In the genomic region with DNA sequence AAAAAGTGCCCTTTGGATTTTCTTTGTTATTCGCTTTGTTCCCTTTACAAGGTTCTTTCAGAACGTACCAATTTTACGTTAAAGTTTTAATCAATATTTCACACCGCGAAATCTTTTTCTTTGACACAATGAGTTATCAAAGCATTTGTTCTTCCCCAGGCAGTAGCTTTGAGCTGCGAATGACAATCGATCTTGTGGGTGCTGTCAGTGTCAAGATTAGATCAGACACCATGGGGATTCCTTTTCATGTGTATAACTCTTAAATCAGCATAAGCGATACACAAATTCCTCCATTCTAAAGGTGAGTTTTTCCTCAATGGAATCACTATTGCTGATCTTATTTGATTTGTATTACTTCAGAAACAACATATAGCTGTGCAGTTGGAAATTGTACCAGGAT, we compare ENCODE assay signal across 22 cellular contexts.
"Had no signal": no experiment of that assay in that cellular context is flagged by ENCODE, and none has a peak within 500 bp of the region (broad histone marks: within the 10 kb centered on the region; RNA-seq: fewer than 3 reads in every experiment).

No MANE protein-coding gene starts in this region.

- FAIRE-seq: bronchial epithelial cell had no signal

- H3K4me2 ChIP-seq: PC-9 had no signal

- ATAC-seq: activated CD8-positive, alpha-beta T cell treated with anti-CD3 and anti-CD28 coated beads, Interleukin-2, amount 10 ng/mL, durations not matched to agents 7 days and 5 days; activated naive CD4-positive, alpha-beta T cell treated with anti-CD3 and anti-CD28 coated beads, Interleukin-2, amount 50 U/mL, for 72 hours; activated naive CD8-positive, alpha-beta T cell treated with anti-CD3 and anti-CD28 coated beads, Interleukin-2, amount 50 U/mL, for 24 hours; body of pancreas had no signal

- H3K27ac ChIP-seq: ascending aorta, body of pancreas, PC-9 had no signal

- DNase-seq: activated CD4-positive, alpha-beta T cell treated with anti-CD3 and anti-CD28 coated beads for 48 hours; activated CD4-positive, alpha-beta T cell treated with anti-CD3 and anti-CD28 coated beads, Interleukin-2, amount 50 U/mL, for 4 hours; activated CD4-positive, CD25-positive, alpha-beta regulatory T cell treated with anti-CD3 and anti-CD28 coated beads, Interleukin-2, amount 50 U/mL, for 72 hours; activated CD8-positive, alpha-beta memory T cell treated with anti-CD3 and anti-CD28 coated beads, Interleukin-2, amount 50 U/mL, for 48 hours; activated CD8-positive, alpha-beta T cell treated with anti-CD3 and anti-CD28 coated beads, Interleukin-2, amount 10 ng/mL, durations not matched to agents 7 days and 5 days; activated naive CD4-positive, alpha-beta T cell; activated naive CD8-positive, alpha-beta T cell treated with anti-CD3 and anti-CD28 coated beads, Interleukin-2, amount 50 U/mL, for 24 hours; activated T-cell treated with anti-CD3 and anti-CD28 coated beads, Interleukin-2, amount 50 U/mL, for 1 hour; amniotic stem cell; body of pancreas; Kasumi-1; NCI-H1105 treated with DMSO at 0.1 percent for 48 hours; NCI-H1436 treated with DMSO at 0.1 percent for 48 hours; NCI-H187; NCI-H2081; NCI-H446; NCI-H524; PC-9; SHP77 treated with DMSO at 0.1 percent for 48 hours had no signal

- H3K4me3 ChIP-seq: ascending aorta, body of pancreas, PC-9 had no signal

- H3K27me3 ChIP-seq: ascending aorta, body of pancreas had no signal

- H3K36me3 ChIP-seq: ascending aorta had no signal

- H3K9me3 ChIP-seq: ascending aorta, body of pancreas had no signal

- H3K4me1 ChIP-seq: ascending aorta, body of pancreas had no signal

- H2AFZ ChIP-seq: PC-9 had no signal
